ENCODE assay signal across 1 cellular context in genomic region chr1:111737216-111738132, GRCh38.
TF ChIP-seq lines count a peak whose summit lies in the region.

No MANE protein-coding gene starts in this region.

TF ChIP-seq in H1, 55 proteins besides CTCF, POLR2A, EP300 and RAD21:
- TF ChIP-seq TCF12 (IDR thresholded peaks at IDR 0.05; ENCODE audit: low read depth, low read length) = no peak
- TF ChIP-seq RBBP5 (IDR thresholded peaks at IDR 0.05; ENCODE audit: borderline replicate concordance, low read depth, low read length) = 0 out of 2 replicates have a peak, but pooled peaks have one; percentile 7
- no peak for TF ChIP-seq SP2 (IDR thresholded peaks at IDR 0.05; ENCODE audit: low read length)
- no peak for TF ChIP-seq BRCA1 (IDR thresholded peaks at IDR 0.05; ENCODE audit: low read depth, low read length)
- TF ChIP-seq TAF7 (optimal IDR thresholded peaks at IDR 0.05; ENCODE audit: borderline replicate concordance, low read depth, low read length) = no peak
- TF ChIP-seq NANOG (IDR thresholded peaks at IDR 0.05; ENCODE audit: insufficient read depth, low read depth, low read length, poor library complexity, severe bottlenecking) = no peak
TF ChIP-seq in H1: peak in this region for 1.
